ENCODE assay signal across 23 cellular contexts in genomic region chr1:102572637-102573036, GRCh38.
A peak's percentile ranks its signal among the peaks of the same experiment; 100 is the strongest.
DNase-seq lines count a peak whose midpoint lies in the region; ATAC-seq, FAIRE-seq and TF ChIP-seq lines count a peak whose summit lies in the region.
"Had no signal": no experiment of that assay in that cellular context is flagged by ENCODE, and none has a peak within 500 bp of the region (broad histone marks: within the 10 kb centered on the region; RNA-seq: fewer than 3 reads in every experiment).

No MANE protein-coding gene starts in this region.

- no peak for ATAC-seq in A549
- no peak for ATAC-seq in GM18868 (IDR thresholded peaks at IDR 0.05; ENCODE audit: unreplicated experiment)
- ATAC-seq: HCT116 had no signal

- H3K4me3 ChIP-seq in A549 (no peak overlapping the region), PC-9 (no peak overlapping the region), kidney (ENCODE audit: low read length in 2 of 2) (no peak overlapping the region)
- H3K4me3 ChIP-seq: GM23248, SJSA1 had no signal

- no peak for DNase-seq in A549 (ENCODE audit: low read depth in 1 of 2, low spot score in 1 of 2)
- DNase-seq in HT1080 (ENCODE audit: low read depth) = peak; percentile 2
- no peak for DNase-seq in PC-9
- DNase-seq in kidney = no peak
- no peak for DNase-seq in D721Med (ENCODE audit: insufficient read length, low spot score)
- DNase-seq in immature natural killer cell = no peak
- no peak for DNase-seq in hepatic stellate cell (ENCODE audit: low spot score)
- DNase-seq: CD4-positive, CD25-positive, alpha-beta regulatory T cell; COR-L47; DMS 273 treated with DMSO at 0.1 percent for 48 hours; GM23248; KBM-7; NCI-H1694; NCI-H2081; NCI-H2171; NCI-H526; T-helper 1 cell had no signal

- TF ChIP-seq RAD21 in A549 (conservative IDR thresholded peaks at IDR 0.05 in 1 of 2, IDR thresholded peaks at IDR 0.05 in 1 of 2) = no peak

- no peaks in the 10 kb centered on the region for H3F3A ChIP-seq in PC-9 (ENCODE audit: insufficient read depth, low read depth)

- peaks cover 0 to 8% (median 4%) of the 10 kb centered on the region in 6 donors for H3K9me3 Mint-ChIP-seq in immature natural killer cell

- TF ChIP-seq EP300 in A549 (IDR thresholded peaks at IDR 0.05) = no peak

- H3K27me3 Mint-ChIP-seq in immature natural killer cell (ENCODE audit: low read depth in 3 of 3) = no peaks in the 10 kb centered on the region
- H3K27me3 Mint-ChIP-seq: CD4-positive, CD25-positive, alpha-beta regulatory T cell had no signal

- POLR2A ChIA-PET in A549 (lab: Yijun Ruan, JAX) (no interaction called here), PC-9 (lab: Charles Lee; ENCODE audit: unreplicated experiment) (no interaction called here)

- TF ChIP-seq POLR2A in A549 (IDR thresholded peaks at IDR 0.05; ENCODE audit: low read length) = no peak

- BruUV-seq in PC-9 (replicated peaks; lab: Mats Ljungman, UMichigan) = no TSS peak

- intact Hi-C loops in PC-9 (cut with micrococcal nuclease; ENCODE audit: unreplicated experiment) = no loop called here
- intact Hi-C loops in kidney (cut with DNase I) = no loop called here

- H3K27ac Mint-ChIP-seq in immature natural killer cell = no peak overlapping the region
- H3K27ac Mint-ChIP-seq: CD4-positive, CD25-positive, alpha-beta regulatory T cell had no signal

- no peak overlapping the region for H3K9ac ChIP-seq in kidney (ENCODE audit: low read length in 2 of 2)
- H3K9ac ChIP-seq: GM23248 had no signal

- H4K20me1 ChIP-seq in PC-9 (ENCODE audit: insufficient read depth) = no peaks in the 10 kb centered on the region

- TF ChIP-seq CTCF in A549 (IDR thresholded peaks at IDR 0.05) (no peak), PC-9 (conservative IDR thresholded peaks at IDR 0.05) (no peak), kidney (IDR thresholded peaks at IDR 0.05; ENCODE audit: borderline replicate concordance, extremely low read depth, insufficient read depth) (no peak), D721Med (IDR thresholded peaks at IDR 0.05; ENCODE audit: insufficient read depth, missing control alignments) (no peak)

- H3K79me2 ChIP-seq in PC-9 (ENCODE audit: low read depth) = no peaks in the 10 kb centered on the region

- no peaks in the 10 kb centered on the region for H3K36me3 Mint-ChIP-seq in immature natural killer cell
- H3K36me3 Mint-ChIP-seq: CD4-positive, CD25-positive, alpha-beta regulatory T cell had no signal

- no peaks in the 10 kb centered on the region for H3K27me3 ChIP-seq in PC-9 (ENCODE audit: insufficient read depth, low read depth)
- H3K27me3 ChIP-seq: SJSA1 had no signal

- peaks cover 6% of the 10 kb centered on the region; the same call in 1 of the 2 replicates for H3K9me2 ChIP-seq in PC-9 (ENCODE audit: insufficient read depth)

- FAIRE-seq in A549 (lab: Jason Lieb, UNC) = no peak
- FAIRE-seq in kidney (lab: Jason Lieb, UNC) = peak; percentile 8
- FAIRE-seq in D721Med (lab: Jason Lieb, UNC) = no peak
- FAIRE-seq: A204.1, G401.6, GM12892 had no signal

- H3K4me2 ChIP-seq in A549 = no peak overlapping the region
- no peak overlapping the region for H3K4me2 ChIP-seq in PC-9

- H3K4me1 ChIP-seq in A549 (no peaks in the 10 kb centered on the region), PC-9 (replicated peaks; ENCODE audit: insufficient read depth) (no peaks in the 10 kb centered on the region), kidney (ENCODE audit: control insufficient read depth in 1 of 2, insufficient read depth in 1 of 2, low read depth in 1 of 2, low read length in 2 of 2) (no peaks in the 10 kb centered on the region)
- H3K4me1 ChIP-seq: SJSA1 had no signal

- CTCF ChIA-PET in A549 (lab: Yijun Ruan, JAX) (no interaction called here), PC-9 (lab: Charles Lee) (no interaction called here)

- H3K4me3 Mint-ChIP-seq in immature natural killer cell = no peak overlapping the region
- H3K4me3 Mint-ChIP-seq: CD4-positive, CD25-positive, alpha-beta regulatory T cell had no signal

- H3K9me3 ChIP-seq in A549 (no peaks in the 10 kb centered on the region), PC-9 (ENCODE audit: insufficient read depth, low read depth) (no peaks in the 10 kb centered on the region), kidney (ENCODE audit: control insufficient read depth in 1 of 2, low read length in 2 of 2) (no peaks in the 10 kb centered on the region)
- H3K9me3 ChIP-seq: SJSA1 had no signal

- no peaks in the 10 kb centered on the region for H3K36me3 ChIP-seq in PC-9 (ENCODE audit: low read depth)
- no peaks in the 10 kb centered on the region for H3K36me3 ChIP-seq in kidney (ENCODE audit: control insufficient read depth in 1 of 2, insufficient read depth in 2 of 2, low read length in 2 of 2)
- H3K36me3 ChIP-seq: SJSA1 had no signal

- no peaks in the 10 kb centered on the region for H3K4me1 Mint-ChIP-seq in immature natural killer cell
- H3K4me1 Mint-ChIP-seq: CD4-positive, CD25-positive, alpha-beta regulatory T cell had no signal

- no peak overlapping the region for H3K27ac ChIP-seq in A549
- no peak overlapping the region for H3K27ac ChIP-seq in PC-9
- H3K27ac ChIP-seq in kidney (ENCODE audit: low read depth in 2 of 2, low read length in 2 of 2) = no peak overlapping the region
- H3K27ac ChIP-seq: GM23248, SJSA1 had no signal

- WGBS in A549 (ENCODE audit: missing lambda C conversion rate) = 15% methylated on average over 1 of the region's 1 CpG

- H2AFZ ChIP-seq in PC-9 = peak overlapping the region; percentile 36; the same call in 1 of the 2 replicates
- H2AFZ ChIP-seq: GM23248 had no signal

TF ChIP-seq in A549, 52 proteins besides CTCF, POLR2A, EP300 and RAD21:
- TF ChIP-seq MAFK (IDR thresholded peaks at IDR 0.05; ENCODE audit: partially characterized antibody) (peak; percentile 32), TFCP2L1 (CRISPR knock-in tag; IDR thresholded peaks at IDR 0.05) (no peak)
